8 cellular contexts compared by ENCODE assay signal in the genomic region with DNA sequence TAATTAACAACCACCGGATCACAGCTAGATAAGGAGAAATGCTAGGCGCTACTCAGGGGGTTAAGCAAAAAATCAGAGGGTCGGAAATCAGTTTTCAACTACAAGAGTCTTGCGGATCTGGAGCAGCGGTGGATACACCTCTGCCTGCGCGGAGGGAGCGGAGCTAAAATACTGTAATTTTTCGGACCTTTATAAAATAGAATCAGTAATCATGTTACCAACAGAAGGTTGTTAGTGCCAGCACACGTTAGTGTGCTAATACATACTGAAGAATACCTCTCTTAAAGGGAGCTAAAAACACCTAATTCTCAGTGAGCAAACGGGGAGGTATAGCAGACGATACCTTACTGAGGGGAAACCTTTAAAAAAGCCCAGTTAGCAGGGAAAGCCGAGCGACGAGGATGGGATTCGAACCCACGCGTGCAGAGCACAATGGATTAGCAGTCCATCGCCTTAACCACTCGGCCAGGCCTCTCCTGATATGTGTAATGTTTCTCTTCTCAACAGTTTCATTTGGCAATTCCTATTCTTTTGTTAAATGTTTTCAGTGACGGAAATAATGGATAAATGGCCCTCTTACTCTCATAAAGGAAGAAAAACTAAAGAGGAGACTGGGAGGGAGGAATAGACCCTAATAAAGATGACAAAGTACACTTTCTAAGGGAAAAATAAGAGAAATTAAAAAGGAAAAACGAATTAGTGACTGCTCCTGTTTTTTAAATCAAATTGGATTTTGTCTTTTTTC. TPM values are rescaled to one million over a fixed set of nuclear protein-coding genes. Genes with fewer than 3 reads are reported as not detected.
DNase-seq lines count a peak whose midpoint lies in the region; ATAC-seq and TF ChIP-seq lines count a peak whose summit lies in the region.

No MANE protein-coding gene starts in this region.

- no peaks in the 10 kb centered on the region for H4K20me1 ChIP-seq in PC-3 (ENCODE audit: low read length)

- H3K27me3 ChIP-seq in PC-3 (ENCODE audit: low read length), result no peaks in the 10 kb centered on the region
- no peaks in the 10 kb centered on the region for H3K27me3 ChIP-seq in trophoblast cell (ENCODE audit: insufficient read depth, low read length)

- H3K9me2 ChIP-seq in PC-3 (replicated peaks; ENCODE audit: low read length), result no peaks in the 10 kb centered on the region

- H3K9me3 Mint-ChIP-seq in Calu3 (ENCODE audit: low read depth, unreplicated experiment), result no peaks in the 10 kb centered on the region
- H3K9me3 Mint-ChIP-seq in activated naive CD8-positive, alpha-beta T cell treated with anti-CD3 and anti-CD28 coated beads, Interleukin-2, amount 10 ng/mL, durations not matched to agents 7 days and 5 days, result no peaks in the 10 kb centered on the region

- no peak overlapping the region for H3K4ac ChIP-seq in trophoblast cell (ENCODE audit: low read depth, low read length)

- H3K9ac ChIP-seq in PC-3 (ENCODE audit: low read length) (no peak overlapping the region), trophoblast cell (ENCODE audit: low read length) (no peak overlapping the region)

- H3K79me1 ChIP-seq in trophoblast cell (ENCODE audit: low read length), result no peaks in the 10 kb centered on the region

- H3K27me3 Mint-ChIP-seq in Calu3 (ENCODE audit: unreplicated experiment), result no peaks in the 10 kb centered on the region
- H3K27me3 Mint-ChIP-seq in activated naive CD8-positive, alpha-beta T cell treated with anti-CD3 and anti-CD28 coated beads, Interleukin-2, amount 10 ng/mL, durations not matched to agents 7 days and 5 days, result no peaks in the 10 kb centered on the region

- no peak overlapping the region for H3K18ac ChIP-seq in trophoblast cell (ENCODE audit: low read length)

- H2AFZ ChIP-seq in PC-3 (ENCODE audit: low read length) (no peak overlapping the region), trophoblast cell (ENCODE audit: insufficient read depth, low read length, poor library complexity) (no peak overlapping the region)

- peak overlapping the region; percentile 83 for H3K27ac Mint-ChIP-seq in Calu3 (ENCODE audit: unreplicated experiment)
- peak overlapping the region; percentile 97 for H3K27ac Mint-ChIP-seq in activated naive CD8-positive, alpha-beta T cell treated with anti-CD3 and anti-CD28 coated beads, Interleukin-2, amount 10 ng/mL, durations not matched to agents 7 days and 5 days

- peaks cover 14% of the 10 kb centered on the region for H3K4me1 Mint-ChIP-seq in Calu3 (ENCODE audit: low read depth, unreplicated experiment)
- peaks cover 44% of the 10 kb centered on the region for H3K4me1 Mint-ChIP-seq in activated naive CD8-positive, alpha-beta T cell treated with anti-CD3 and anti-CD28 coated beads, Interleukin-2, amount 10 ng/mL, durations not matched to agents 7 days and 5 days

- WGBS in trophoblast cell (ENCODE audit: extremely low coverage, insufficient coverage, insufficient read length), result no CpG with 5 or more reads among the region's 22 CpGs

- no peak for TF ChIP-seq CTCF in Calu3 (IDR thresholded peaks at IDR 0.05; ENCODE audit: unreplicated experiment)
- no peak for TF ChIP-seq CTCF in PC-3 (conservative IDR thresholded peaks at IDR 0.05; ENCODE audit: low read depth, low read length)

- BruUV-seq in Calu3 (replicated peaks; lab: Mats Ljungman, UMichigan), result no TSS peak
- BruUV-seq in PC-3 (replicated peaks; lab: Mats Ljungman, UMichigan), result no TSS peak

- no peak overlapping the region for H4K12ac ChIP-seq in trophoblast cell (ENCODE audit: low read depth, low read length)

- intact Hi-C loops in Calu3 (cut with micrococcal nuclease; ENCODE audit: unreplicated experiment) (no loop called here), PC-3 (cut with micrococcal nuclease) (no loop called here), head of caudate nucleus (cut with DNase I) (no loop called here)

- peak overlapping the region; percentile 22 for H4K91ac ChIP-seq in trophoblast cell (ENCODE audit: low read depth, low read length)

- DNase-seq in Calu3, result peak; percentile 47
- DNase-seq in PC-3, result peak; percentile 25
- peak; percentile 59 for DNase-seq in activated naive CD8-positive, alpha-beta T cell treated with anti-CD3 and anti-CD28 coated beads, Interleukin-2, amount 10 ng/mL, durations not matched to agents 7 days and 5 days
- DNase-seq in head of caudate nucleus, result peak in 28 of 42 donors; percentile 33 to 83 (median 58)
- peak; percentile 58 to 80 for DNase-seq in trophoblast cell
- no peak for DNase-seq in AG08395 (ENCODE audit: low spot score)
- DNase-seq in middle frontal gyrus (ENCODE audit: extremely low spot score, low spot score), result no peak

- no peak overlapping the region for H4K8ac ChIP-seq in trophoblast cell (ENCODE audit: low read depth, low read length)

- POLR2A ChIA-PET in PC-3 (lab: Charles Lee; ENCODE audit: unreplicated experiment), result no interaction called here
- POLR2A ChIA-PET in activated naive CD8-positive, alpha-beta T cell treated with anti-CD3 and anti-CD28 coated beads, Interleukin-2, amount 10 ng/mL, durations not matched to agents 7 days and 5 days (lab: Charles Lee), result interaction anchor here (0.5 to 3.6 kb wide), 7 partner anchors 20 to 169 kb away, joined by 3 to 28 read pairs (median 3); a partner anchor contains a TSS

- no peak overlapping the region for H3K14ac ChIP-seq in trophoblast cell (ENCODE audit: low read length)

- no peak overlapping the region for H3K23ac ChIP-seq in trophoblast cell (ENCODE audit: low read length)

- no peak overlapping the region for H3K4me3 ChIP-seq in PC-3 (ENCODE audit: low read length)
- H3K4me3 ChIP-seq in trophoblast cell (ENCODE audit: low read depth, low read length), result no peak overlapping the region

- peak overlapping the region; percentile 47 for H3K4me3 Mint-ChIP-seq in Calu3 (ENCODE audit: low read depth, unreplicated experiment)
- H3K4me3 Mint-ChIP-seq in activated naive CD8-positive, alpha-beta T cell treated with anti-CD3 and anti-CD28 coated beads, Interleukin-2, amount 10 ng/mL, durations not matched to agents 7 days and 5 days, result peak overlapping the region; percentile 88

- no peak overlapping the region for H3K4me2 ChIP-seq in PC-3 (ENCODE audit: low read length)
- peak overlapping the region; percentile 56 for H3K4me2 ChIP-seq in trophoblast cell (ENCODE audit: low read length)

- peak; percentile 41 for ATAC-seq in HG02571 (IDR thresholded peaks at IDR 0.05; ENCODE audit: unreplicated experiment)
- ATAC-seq in PC-3, result no peak
- peak; percentile 38 for ATAC-seq in activated naive CD8-positive, alpha-beta T cell treated with anti-CD3 and anti-CD28 coated beads, Interleukin-2, amount 10 ng/mL, durations not matched to agents 7 days and 5 days (ENCODE audit: low read depth)

- H3K36me3 ChIP-seq in PC-3 (ENCODE audit: low read depth, low read length) (no peaks in the 10 kb centered on the region), trophoblast cell (ENCODE audit: control insufficient read depth in 1 of 2, insufficient read depth in 2 of 2, low read length in 2 of 2) (no peaks in the 10 kb centered on the region)

- H2BK120ac ChIP-seq in trophoblast cell (ENCODE audit: insufficient read depth, low read length, poor library complexity), result no peak overlapping the region

- H2BK12ac ChIP-seq in trophoblast cell (ENCODE audit: low read length), result no peak overlapping the region

- H3K4me1 ChIP-seq in PC-3 (ENCODE audit: insufficient read depth, low read length) (peaks cover 20% of the 10 kb centered on the region), trophoblast cell (ENCODE audit: control insufficient read depth in 1 of 2, insufficient read depth in 2 of 2, low read length in 2 of 2) (peaks cover 0 to 12% of the 10 kb centered on the region in 2 experiments)

- no peaks in the 10 kb centered on the region for H3F3A ChIP-seq in PC-3 (ENCODE audit: low read length, unreplicated experiment)

- H3K79me2 ChIP-seq in PC-3 (ENCODE audit: low read length) (no peaks in the 10 kb centered on the region), trophoblast cell (ENCODE audit: control insufficient read depth, insufficient read depth, low read length, poor library complexity) (no peaks in the 10 kb centered on the region)

- H3K27ac ChIP-seq in PC-3 (ENCODE audit: low read length), result no peak overlapping the region
- H3K27ac ChIP-seq in trophoblast cell (ENCODE audit: low read depth, low read length), result no peak overlapping the region

- peaks cover 4% of the 10 kb centered on the region for H3K36me3 Mint-ChIP-seq in Calu3 (ENCODE audit: insufficient read depth, unreplicated experiment)
- peaks cover 1% of the 10 kb centered on the region for H3K36me3 Mint-ChIP-seq in activated naive CD8-positive, alpha-beta T cell treated with anti-CD3 and anti-CD28 coated beads, Interleukin-2, amount 10 ng/mL, durations not matched to agents 7 days and 5 days

- CTCF ChIA-PET in Calu3 (lab: Charles Lee) (no interaction called here), PC-3 (lab: Charles Lee) (no interaction called here)

- no peak overlapping the region for H2BK5ac ChIP-seq in trophoblast cell (ENCODE audit: low read depth, low read length, poor library complexity)

- no peak overlapping the region for H2AK5ac ChIP-seq in trophoblast cell (ENCODE audit: low read length)

- H3K9me3 ChIP-seq in PC-3 (ENCODE audit: low read length), result no peaks in the 10 kb centered on the region
- no peaks in the 10 kb centered on the region for H3K9me3 ChIP-seq in trophoblast cell (ENCODE audit: insufficient read depth, low read depth, low read length)

RNA-seq across cellular contexts. Expression of gene BTN3A2, which starts 59.7 kb away (rescaled TPM):
- 28.2 and 36.3 TPM in 2 replicates for total RNA-seq in Calu3 (2022)
- 2.4 and 5.4 TPM in 2 replicates for total RNA-seq in PC-3 (2014; rRNA removed)
- total RNA-seq in activated naive CD8-positive, alpha-beta T cell treated with anti-CD3 and anti-CD28 coated beads, Interleukin-2, amount 10 ng/mL, durations not matched to agents 7 days and 5 days, result 100 to 1,000 TPM; 102 to 122 TPM
- polyA plus RNA-seq in trophoblast cell (2013), result 0.82 and 0.93 TPM in 2 replicates

Comparison
In these comparisons a context has a peak if more than half of its experiments do, and no peak if none do; other contexts are left out.
1. DNase-seq: peak in Calu3 (single experiment), PC-3 (single experiment), activated naive CD8-positive, alpha-beta T cell treated with anti-CD3 and anti-CD28 coated beads, Interleukin-2, amount 10 ng/mL, durations not matched to agents 7 days and 5 days (single experiment), head of caudate nucleus (28 of 42) and trophoblast cell (2 of 2); none in AG08395 (single experiment) and middle frontal gyrus (single experiment).